8 cellular contexts compared by ENCODE assay signal in genomic region chr19:52570005-52570861, GRCh38. TPM values are rescaled to one million over a fixed set of nuclear protein-coding genes. Genes with fewer than 3 reads are reported as not detected.
DNase-seq lines count a peak whose midpoint lies in the region; ATAC-seq and TF ChIP-seq lines count a peak whose summit lies in the region.

TSS of gene ZNF701 (plus strand) at chr19:52570287. CDS start at chr19:52574148, 3,861 bp downstream.

- H3K36me3 ChIP-seq in ovary (no peaks in the 10 kb centered on the region), thymus (ENCODE audit: control insufficient read depth, insufficient read depth) (peaks cover 26% of the 10 kb centered on the region)

- intact Hi-C loops in Right ventricle myocardium inferior (cut with DNase I) (loop anchor here (1.0 kb wide), 1 partner anchor 43 kb away; the partner anchor contains the start of gene ZNF808), ovary (cut with DNase I) (no loop called here)

- H3K4me3 ChIP-seq in ovary (peak within 1 kb of the TSS; percentile 56), thymus (ENCODE audit: low read length) (peak within 1 kb of the TSS; percentile 72)

- H3K4me1 ChIP-seq in ovary (ENCODE audit: insufficient read depth) (peaks cover 4% of the 10 kb centered on the region), thymus (ENCODE audit: control insufficient read depth, insufficient read depth, low read length) (peaks cover 3% of the 10 kb centered on the region)

- H3K27me3 Mint-ChIP-seq in activated naive CD8-positive, alpha-beta T cell treated with anti-CD3 and anti-CD28 coated beads, Interleukin-2, amount 10 ng/mL, durations not matched to agents 7 days and 5 days, result no peaks in the 10 kb centered on the region

- peak within 1 kb of the TSS; percentile 92 for H3K4me3 Mint-ChIP-seq in activated naive CD8-positive, alpha-beta T cell treated with anti-CD3 and anti-CD28 coated beads, Interleukin-2, amount 10 ng/mL, durations not matched to agents 7 days and 5 days

- peak in 2 of 3 donors; percentile 28 to 58 for TF ChIP-seq CTCF in ovary (IDR thresholded peaks at IDR 0.05)

- POLR2A ChIA-PET in activated naive CD8-positive, alpha-beta T cell treated with anti-CD3 and anti-CD28 coated beads, Interleukin-2, amount 10 ng/mL, durations not matched to agents 7 days and 5 days (lab: Charles Lee), result interaction anchor here (0.6 kb wide), 1 partner anchor 35 kb away, joined by 5 read pairs; no protein-coding TSS in a partner anchor

- no peaks in the 10 kb centered on the region for H3K27me3 ChIP-seq in ovary
- H3K27me3 ChIP-seq in thymus (ENCODE audit: control insufficient read depth, insufficient read depth), result no peaks in the 10 kb centered on the region

- peak within 1 kb of the TSS; percentile 97 for H3K27ac Mint-ChIP-seq in activated naive CD8-positive, alpha-beta T cell treated with anti-CD3 and anti-CD28 coated beads, Interleukin-2, amount 10 ng/mL, durations not matched to agents 7 days and 5 days

- H3K27ac ChIP-seq in ovary, result peak within 1 kb of the TSS; percentile 31 to 56
- peak within 1 kb of the TSS; percentile 93 for H3K27ac ChIP-seq in thymus (ENCODE audit: low read depth)

- H3K36me3 Mint-ChIP-seq in activated naive CD8-positive, alpha-beta T cell treated with anti-CD3 and anti-CD28 coated beads, Interleukin-2, amount 10 ng/mL, durations not matched to agents 7 days and 5 days, result peaks cover 64% of the 10 kb centered on the region

- H3K9me3 ChIP-seq in ovary, result no peaks in the 10 kb centered on the region
- peaks cover 2% of the 10 kb centered on the region for H3K9me3 ChIP-seq in thymus (ENCODE audit: control insufficient read depth)

- peaks cover 32% of the 10 kb centered on the region for H3K9me3 Mint-ChIP-seq in activated naive CD8-positive, alpha-beta T cell treated with anti-CD3 and anti-CD28 coated beads, Interleukin-2, amount 10 ng/mL, durations not matched to agents 7 days and 5 days

- ATAC-seq in GM21619 (IDR thresholded peaks at IDR 0.05; ENCODE audit: unreplicated experiment) (peak; percentile 89), SK-N-SH treated with all-trans-retinoic acid at 6 μM for 48 hours (peak; percentile 99), Right ventricle myocardium inferior (peak; percentile 100)
- peak; percentile 94 for ATAC-seq in activated naive CD8-positive, alpha-beta T cell treated with anti-CD3 and anti-CD28 coated beads, Interleukin-2, amount 10 ng/mL, durations not matched to agents 7 days and 5 days (ENCODE audit: low read depth)

- TF ChIP-seq POLR2A in ovary (IDR thresholded peaks at IDR 0.05), result peak; percentile 86

- TF ChIP-seq EP300 in ovary (IDR thresholded peaks at IDR 0.05), result no peak

- 0 to 1% (median 0%) methylated on average over 57 of the region's 57 CpGs for WGBS in ovary, 3 donors
- WGBS in thymus, result under 1% methylated on average over 57 of the region's 57 CpGs

- peak; percentile 86 for DNase-seq in DMS114 treated with DMSO at 0.1 percent for 48 hours (lab: John Stamatoyannopoulos, UW; ENCODE audit: unreplicated experiment)
- DNase-seq in LHCN-M2 (ENCODE audit: low read depth), result peak; percentile 76
- DNase-seq in activated naive CD8-positive, alpha-beta T cell treated with anti-CD3 and anti-CD28 coated beads, Interleukin-2, amount 10 ng/mL, durations not matched to agents 7 days and 5 days, result peak; percentile 98
- DNase-seq in Right ventricle myocardium inferior (ENCODE audit: missing footprints), result peak; percentile 98
- peak; percentile 94 to 99 (median 97) for DNase-seq in ovary

- H3K4me1 Mint-ChIP-seq in activated naive CD8-positive, alpha-beta T cell treated with anti-CD3 and anti-CD28 coated beads, Interleukin-2, amount 10 ng/mL, durations not matched to agents 7 days and 5 days, result peaks cover 11% of the 10 kb centered on the region

TF ChIP-seq in SK-N-SH treated with all-trans-retinoic acid at 6 μM for 48 hours, 23 proteins besides CTCF, POLR2A, EP300 and RAD21:
- TF ChIP-seq ZFP30 (CRISPR knock-in tag; IDR thresholded peaks at IDR 0.05) (no peak), OSR1 (CRISPR knock-in tag; IDR thresholded peaks at IDR 0.05) (no peak), CSDC2 (CRISPR knock-in tag; IDR thresholded peaks at IDR 0.05) (no peak), RARB (CRISPR knock-in tag; IDR thresholded peaks at IDR 0.05) (no peak), PATZ1 (CRISPR knock-in tag; IDR thresholded peaks at IDR 0.05; ENCODE audit: borderline replicate concordance) (no peak), ZNF70 (CRISPR knock-in tag; IDR thresholded peaks at IDR 0.05) (no peak), PPARA (CRISPR knock-in tag; IDR thresholded peaks at IDR 0.05; ENCODE audit: borderline replicate concordance) (no peak), ZC3H10 (CRISPR knock-in tag; IDR thresholded peaks at IDR 0.05) (no peak), GLIS3 (CRISPR knock-in tag; IDR thresholded peaks at IDR 0.05) (no peak), ZFP3 (CRISPR knock-in tag; IDR thresholded peaks at IDR 0.05) (no peak), CSRNP3 (CRISPR knock-in tag; IDR thresholded peaks at IDR 0.05) (no peak), TSHZ2 (CRISPR knock-in tag; IDR thresholded peaks at IDR 0.05) (no peak), TCF4 (CRISPR knock-in tag; IDR thresholded peaks at IDR 0.05; ENCODE audit: borderline replicate concordance) (no peak)

RNA-seq across cellular contexts. Expression of gene ZNF701, which starts in this region (rescaled TPM):
- total RNA-seq in LHCN-M2 (2014; rRNA removed) (6.5 and 8.0 TPM in 2 replicates), Right ventricle myocardium inferior (16.6 TPM), ovary (10 to 100 TPM in 6 of 7 donors, 1 to 10 TPM in 1; 9.2 to 21.7 (median 15.7) TPM)
- polyA plus RNA-seq in LHCN-M2 (2012), result 2.2 TPM
- 10 to 100 TPM; 40.2 to 40.5 TPM for total RNA-seq in activated naive CD8-positive, alpha-beta T cell treated with anti-CD3 and anti-CD28 coated beads, Interleukin-2, amount 10 ng/mL, durations not matched to agents 7 days and 5 days
- polyA plus RNA-seq in ovary (1 to 10 TPM; 7.3 to 7.9 TPM), thymus (17.7 TPM)

Comparison
In these comparisons a context has a peak if more than half of its experiments do, and no peak if none do; other contexts are left out.
1. Peak in every context shown above with its lines: DNase-seq, ATAC-seq, H3K4me3 ChIP-seq and H3K27ac ChIP-seq.